ENCODE assay signal across 17 cellular contexts in genomic region chr14:29650554-29651269, GRCh38.
DNase-seq lines count a peak whose midpoint lies in the region; ATAC-seq, FAIRE-seq and TF ChIP-seq lines count a peak whose summit lies in the region.
"Had no signal": no experiment of that assay in that cellular context is flagged by ENCODE, and none has a peak within 500 bp of the region (broad histone marks: within the 10 kb centered on the region; RNA-seq: fewer than 3 reads in every experiment).

No MANE protein-coding gene starts in this region.

- no peaks in the 10 kb centered on the region for H4K20me1 ChIP-seq in astrocyte (ENCODE audit: insufficient read depth, low read length)

- H3K27ac ChIP-seq in astrocyte (ENCODE audit: low read depth, low read length) (no peak overlapping the region), testis (peak overlapping the region; percentile 46 to 55)
- H3K27ac ChIP-seq: SJSA1 had no signal

- H3K9me3 ChIP-seq in astrocyte (ENCODE audit: insufficient read depth, low read depth, low read length), result no peaks in the 10 kb centered on the region
- no peaks in the 10 kb centered on the region for H3K9me3 ChIP-seq in testis

- no peak for FAIRE-seq in astrocyte (lab: Jason Lieb, UNC)
- FAIRE-seq: G401.6, GM12891 had no signal

- peak; percentile 40 for DNase-seq in OCI-M2 (lab: John Stamatoyannopoulos, UW; ENCODE audit: unreplicated experiment)
- DNase-seq in astrocyte (ENCODE audit: low read depth), result peak; percentile 65
- peak; percentile 27 for DNase-seq in kidney glomerular epithelial cell (lab: John Stamatoyannopoulos, UW)
- DNase-seq in testis, result no peak
- DNase-seq in stimulated activated CD4-positive, alpha-beta T cell treated with anti-CD3 and anti-CD28 coated beads, Interleukin-2, amount 100 ng/mL, for 48 hours, result no peak
- DNase-seq: C1 segment of cervical spinal cord, Caco-2, DMS79, HCEC 1CT, NCI-H1436 treated with DMSO at 0.1 percent for 48 hours, NCI-H2081 treated with DMSO at 0.1 percent for 48 hours, NCI-H524 had no signal

- no peak overlapping the region for H3K9ac ChIP-seq in astrocyte (ENCODE audit: low read length)

- H3K79me2 ChIP-seq in astrocyte (ENCODE audit: insufficient read depth, low read length), result no peaks in the 10 kb centered on the region

- peak overlapping the region; percentile 57 for H3K4me3 Mint-ChIP-seq in astrocyte (ENCODE audit: unreplicated experiment)

- TF ChIP-seq CTCF in astrocyte (IDR thresholded peaks at IDR 0.05; ENCODE audit: insufficient read depth, low read depth, low read length) (no peak), testis (IDR thresholded peaks at IDR 0.05) (no peak)

- no peak for TF ChIP-seq POLR2A in testis (IDR thresholded peaks at IDR 0.05)

- no peak overlapping the region for H3K4me3 ChIP-seq in astrocyte (ENCODE audit: insufficient read depth, low read depth, low read length)
- H3K4me3 ChIP-seq in testis, result no peak overlapping the region
- H3K4me3 ChIP-seq: SJSA1 had no signal

- H3K36me3 ChIP-seq in astrocyte (ENCODE audit: insufficient read depth, low read length), result no peaks in the 10 kb centered on the region
- H3K36me3 ChIP-seq in testis (ENCODE audit: low read depth, missing control alignments), result no peaks in the 10 kb centered on the region
- H3K36me3 ChIP-seq: SJSA1 had no signal

- intact Hi-C loops in testis (cut with DNase I; ENCODE audit: low total_unique reads), result loop anchor here (10.0 kb wide), 1 partner anchor 274 kb away; the partner anchor contains the start of gene PRKD1

- no peaks in the 10 kb centered on the region for H3K27me3 Mint-ChIP-seq in astrocyte (ENCODE audit: low read depth, unreplicated experiment)

- H2AFZ ChIP-seq in astrocyte (ENCODE audit: low read depth, low read length), result no peak overlapping the region

- peaks cover 24% of the 10 kb centered on the region for H3K36me3 Mint-ChIP-seq in astrocyte (ENCODE audit: low read depth, unreplicated experiment)

- no peaks in the 10 kb centered on the region for H3K4me1 Mint-ChIP-seq in astrocyte (ENCODE audit: low read depth, unreplicated experiment)

- H3K9me3 Mint-ChIP-seq in astrocyte (ENCODE audit: unreplicated experiment), result peaks cover 32% of the 10 kb centered on the region

- no peaks in the 10 kb centered on the region for H3K27me3 ChIP-seq in astrocyte (ENCODE audit: insufficient read depth, low read length)
- no peaks in the 10 kb centered on the region for H3K27me3 ChIP-seq in testis
- H3K27me3 ChIP-seq: SJSA1 had no signal

- H3K4me1 ChIP-seq in astrocyte (ENCODE audit: insufficient read depth, low read length) (no peaks in the 10 kb centered on the region), testis (peaks cover 33% of the 10 kb centered on the region)
- H3K4me1 ChIP-seq: Caco-2, SJSA1 had no signal

- H3K4me2 ChIP-seq in astrocyte (ENCODE audit: low read length), result no peak overlapping the region

- no peak for ATAC-seq in GM19452 (IDR thresholded peaks at IDR 0.05; ENCODE audit: unreplicated experiment)
- ATAC-seq in HG02623 (IDR thresholded peaks at IDR 0.05; ENCODE audit: unreplicated experiment), result no peak

- no peak overlapping the region for H3K27ac Mint-ChIP-seq in astrocyte (ENCODE audit: unreplicated experiment)

- 40 to 50% methylated on average over 4 of the region's 4 CpGs for WGBS in testis, 2 donors

Comparison
In these comparisons a context has a peak if more than half of its experiments do, and no peak if none do; other contexts are left out.
1. DNase-seq: peak in OCI-M2 (single experiment), astrocyte (single experiment) and kidney glomerular epithelial cell (single experiment); none in testis (single experiment) and stimulated activated CD4-positive, alpha-beta T cell treated with anti-CD3 and anti-CD28 coated beads, Interleukin-2, amount 100 ng/mL, for 48 hours (0 of 2).